ENCODE assay signal across 28 cellular contexts in the genomic region with DNA sequence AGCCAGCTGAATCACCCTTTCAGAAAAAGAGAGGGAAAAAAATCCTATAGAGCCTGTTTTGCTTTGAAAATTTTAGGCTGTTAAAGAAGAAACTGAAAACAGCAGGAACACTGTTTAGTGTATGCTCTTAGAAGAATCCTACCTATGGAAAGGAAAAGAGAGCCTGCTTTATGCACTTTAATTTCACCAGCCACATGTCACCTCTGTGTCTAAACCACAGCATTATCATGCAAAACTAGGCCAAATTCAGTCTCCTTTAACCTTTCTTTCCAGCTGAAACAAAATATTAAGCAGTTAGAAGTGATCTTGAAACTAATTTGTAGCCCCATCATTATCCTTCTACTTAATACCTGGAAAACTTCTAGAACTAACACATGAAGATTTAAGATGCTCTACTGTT.
A peak's percentile ranks its signal among the peaks of the same experiment; 100 is the strongest.
DNase-seq lines count a peak whose midpoint lies in the region; ATAC-seq, FAIRE-seq and TF ChIP-seq lines count a peak whose summit lies in the region.
"Had no signal": no experiment of that assay in that cellular context is flagged by ENCODE, and none has a peak within 500 bp of the region (broad histone marks: within the 10 kb centered on the region; RNA-seq: fewer than 3 reads in every experiment).

No MANE protein-coding gene starts in this region.

- intact Hi-C loops in left cardiac atrium (cut with DNase I): no loop called here

- no peaks in the 10 kb centered on the region for H3K36me3 Mint-ChIP-seq in endodermal cell (ENCODE audit: low read depth)
- H3K36me3 Mint-ChIP-seq: CD14-positive monocyte; CD8-positive, alpha-beta memory T cell had no signal

- H3K9ac ChIP-seq in HUES64 (ENCODE audit: low read depth, low read length) (no peak overlapping the region), endodermal cell (ENCODE audit: extremely low read depth, low read length, poor library complexity, severe bottlenecking) (no peak overlapping the region)

- H3K27me3 Mint-ChIP-seq in endodermal cell (ENCODE audit: insufficient read depth): no peaks in the 10 kb centered on the region
- H3K27me3 Mint-ChIP-seq: CD8-positive, alpha-beta memory T cell had no signal

- peaks cover 9% of the 10 kb centered on the region for H3K4me1 Mint-ChIP-seq in endodermal cell
- H3K4me1 Mint-ChIP-seq: CD14-positive monocyte; CD8-positive, alpha-beta memory T cell had no signal

- DNase-seq in D721Med (ENCODE audit: insufficient read length, low spot score) (no peak), endodermal cell (no peak), left cardiac atrium (no peak), GM20000 (ENCODE audit: low spot score) (no peak)
- DNase-seq: 8988T; ACHN; BE2C; CD8-positive, alpha-beta memory T cell; DMS153; DND-41; KBM-7; MG63; NCI-H1105 treated with DMSO at 0.1 percent for 48 hours; NCI-H146; NCI-H2107; NCI-H446; NCI-H524 treated with DMSO at 0.1 percent for 48 hours; NCI-H82; Right ventricle myocardium superior; RPMI8226 had no signal

- H3K9me3 Mint-ChIP-seq in endodermal cell: no peaks in the 10 kb centered on the region

- H3K27me3 ChIP-seq in HUES64 (ENCODE audit: insufficient read depth, low read length): no peaks in the 10 kb centered on the region
- H3K27me3 ChIP-seq in endodermal cell (ENCODE audit: control insufficient read depth, insufficient read depth, low read length, poor library complexity, severe bottlenecking): no peaks in the 10 kb centered on the region
- H3K27me3 ChIP-seq in neuron (ENCODE audit: insufficient read depth, low read length): no peaks in the 10 kb centered on the region
- H3K27me3 ChIP-seq: BE2C, MG63, SJSA1 had no signal

- peak; percentile 44 for FAIRE-seq in D721Med (lab: Jason Lieb, UNC)
- FAIRE-seq: GM12892, GM18507, H54 had no signal

- H3K27ac ChIP-seq in HUES64 (ENCODE audit: low read depth, low read length) (peak overlapping the region; percentile 0; the same call in 1 of the 2 replicates), endodermal cell (ENCODE audit: low read depth, low read length) (peak overlapping the region; percentile 76)
- H3K27ac ChIP-seq: SJSA1 had no signal

- H3K27ac Mint-ChIP-seq in endodermal cell: no peak overlapping the region
- H3K27ac Mint-ChIP-seq: CD14-positive monocyte; CD8-positive, alpha-beta memory T cell had no signal

- peak overlapping the region; percentile 47 for H2AFZ ChIP-seq in neuron (ENCODE audit: low read depth, low read length)

- H3K4me3 Mint-ChIP-seq in endodermal cell: no peak overlapping the region
- H3K4me3 Mint-ChIP-seq: CD14-positive monocyte; CD8-positive, alpha-beta memory T cell had no signal

- H3K9me3 ChIP-seq in HUES64 (ENCODE audit: insufficient read depth, low read depth, low read length) (no peaks in the 10 kb centered on the region), endodermal cell (ENCODE audit: control insufficient read depth, low read length) (no peaks in the 10 kb centered on the region), neuron (ENCODE audit: low read length) (no peaks in the 10 kb centered on the region)
- H3K9me3 ChIP-seq: BE2C, MG63, SJSA1 had no signal

- H3K4me3 ChIP-seq in HUES64 (ENCODE audit: low read length) (no peak overlapping the region), endodermal cell (ENCODE audit: low read length) (no peak overlapping the region), neuron (ENCODE audit: low read length) (no peak overlapping the region)
- H3K4me3 ChIP-seq: MG63, SJSA1 had no signal

- H3K4me1 ChIP-seq in HUES64 (ENCODE audit: insufficient read depth, low read length): peaks cover 29% of the 10 kb centered on the region
- H3K4me1 ChIP-seq in endodermal cell (ENCODE audit: control insufficient read depth, insufficient read depth, low read length): no peaks in the 10 kb centered on the region
- peaks cover 25% of the 10 kb centered on the region for H3K4me1 ChIP-seq in neuron (ENCODE audit: insufficient read depth, low read length)
- H3K4me1 ChIP-seq: SJSA1 had no signal

- no peak for TF ChIP-seq CTCF in D721Med (IDR thresholded peaks at IDR 0.05; ENCODE audit: insufficient read depth, missing control alignments)
- TF ChIP-seq CTCF in endodermal cell (conservative IDR thresholded peaks at IDR 0.05): no peak
- TF ChIP-seq CTCF in GM20000 (IDR thresholded peaks at IDR 0.05; ENCODE audit: extremely low read depth, missing control alignments): no peak

- ATAC-seq in left cardiac atrium: no peak
- ATAC-seq in GM18858 (IDR thresholded peaks at IDR 0.05; ENCODE audit: unreplicated experiment): no peak

- H3K36me3 ChIP-seq in HUES64 (ENCODE audit: insufficient read depth, low read length): no peaks in the 10 kb centered on the region
- H3K36me3 ChIP-seq in endodermal cell (ENCODE audit: control insufficient read depth, insufficient read depth, low read length): no peaks in the 10 kb centered on the region
- no peaks in the 10 kb centered on the region for H3K36me3 ChIP-seq in neuron (ENCODE audit: insufficient read depth, low read length)
- H3K36me3 ChIP-seq: MG63, SJSA1 had no signal
